Comparison of ENCODE assay signal across 13 cellular contexts in the genomic region with DNA sequence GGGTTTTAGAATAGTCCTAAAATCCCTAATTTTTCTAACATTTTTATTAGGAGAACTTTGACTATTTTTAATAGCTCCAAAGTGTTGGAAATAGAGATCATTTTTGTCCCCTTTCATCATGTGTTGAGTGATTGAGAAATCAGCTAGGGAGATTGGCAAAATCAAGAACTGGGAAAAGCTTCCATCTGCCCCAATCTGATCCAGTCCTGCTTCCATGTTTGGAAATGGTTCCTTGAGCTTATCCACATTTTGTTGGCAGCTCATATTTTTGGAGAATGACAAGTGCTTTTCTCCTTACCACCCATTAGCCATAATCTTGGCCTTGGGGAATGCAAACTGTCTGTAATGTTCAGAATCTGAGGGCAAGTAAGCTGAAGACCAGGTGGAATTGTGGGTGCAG.
"Had no signal": no experiment of that assay in that cellular context is flagged by ENCODE, and none has a peak within 500 bp of the region (broad histone marks: within the 10 kb centered on the region; RNA-seq: fewer than 3 reads in every experiment).

No MANE protein-coding gene starts in this region.

- H3K36me3 ChIP-seq: cardiac muscle cell, ovary, thyroid gland had no signal

- ATAC-seq: activated naive CD8-positive, alpha-beta T cell treated with anti-CD3 and anti-CD28 coated beads, Interleukin-2, amount 50 U/mL, for 24 hours; activated T-helper 17 cell treated with anti-CD3 and anti-CD28 coated beads, Interleukin-2, amount 50 U/mL, for 72 hours; foreskin keratinocyte; stimulated activated effector memory CD8-positive, alpha-beta T cell treated with anti-CD3 and anti-CD28 coated beads, Interleukin-12 subunit alpha, Interleukin-12 subunit beta, amount 100 ng/mL, for 72 hours had no signal

- H3K27ac ChIP-seq: cardiac muscle cell, foreskin keratinocyte, thyroid gland had no signal

- DNase-seq: activated CD4-positive, alpha-beta T cell treated with anti-CD3 and anti-CD28 coated beads for 1 hour; activated CD4-positive, alpha-beta T cell treated with anti-CD3 and anti-CD28 coated beads, Interleukin-2, amount 50 U/mL, for 48 hours; activated naive CD4-positive, alpha-beta T cell treated with anti-CD3 and anti-CD28 coated beads for 36 hours; activated naive CD8-positive, alpha-beta T cell treated with anti-CD3 and anti-CD28 coated beads, Interleukin-2, amount 50 U/mL, for 24 hours; foreskin keratinocyte; head of caudate nucleus; left cardiac atrium; ovary; thyroid gland had no signal

- H3K27me3 ChIP-seq: cardiac muscle cell, foreskin keratinocyte, ovary, thyroid gland had no signal

- H3K4me3 ChIP-seq: cardiac muscle cell, lung, ovary, thyroid gland had no signal

- H3K9me3 ChIP-seq: ovary, thyroid gland had no signal
